ENCODE assay signal across 1 cellular context in genomic region chr11:35005156-35005780, GRCh38.
TF ChIP-seq lines count a peak whose summit lies in the region.

No MANE protein-coding gene starts in this region.

TF ChIP-seq in WTC11, 78 proteins besides CTCF, POLR2A, EP300 and RAD21 (continued from another document):
- TF ChIP-seq USF2 (CRISPR knock-in tag; IDR thresholded peaks at IDR 0.05) (no peak), ZNF219 (CRISPR knock-in tag; IDR thresholded peaks at IDR 0.05; ENCODE audit: borderline replicate concordance) (no peak), MLX (CRISPR knock-in tag; IDR thresholded peaks at IDR 0.05) (no peak), ZNF423 (CRISPR knock-in tag; IDR thresholded peaks at IDR 0.05) (no peak), USF1 (CRISPR knock-in tag; IDR thresholded peaks at IDR 0.05) (no peak)
